ENCODE assay signal across 6 cellular contexts in the genomic region with DNA sequence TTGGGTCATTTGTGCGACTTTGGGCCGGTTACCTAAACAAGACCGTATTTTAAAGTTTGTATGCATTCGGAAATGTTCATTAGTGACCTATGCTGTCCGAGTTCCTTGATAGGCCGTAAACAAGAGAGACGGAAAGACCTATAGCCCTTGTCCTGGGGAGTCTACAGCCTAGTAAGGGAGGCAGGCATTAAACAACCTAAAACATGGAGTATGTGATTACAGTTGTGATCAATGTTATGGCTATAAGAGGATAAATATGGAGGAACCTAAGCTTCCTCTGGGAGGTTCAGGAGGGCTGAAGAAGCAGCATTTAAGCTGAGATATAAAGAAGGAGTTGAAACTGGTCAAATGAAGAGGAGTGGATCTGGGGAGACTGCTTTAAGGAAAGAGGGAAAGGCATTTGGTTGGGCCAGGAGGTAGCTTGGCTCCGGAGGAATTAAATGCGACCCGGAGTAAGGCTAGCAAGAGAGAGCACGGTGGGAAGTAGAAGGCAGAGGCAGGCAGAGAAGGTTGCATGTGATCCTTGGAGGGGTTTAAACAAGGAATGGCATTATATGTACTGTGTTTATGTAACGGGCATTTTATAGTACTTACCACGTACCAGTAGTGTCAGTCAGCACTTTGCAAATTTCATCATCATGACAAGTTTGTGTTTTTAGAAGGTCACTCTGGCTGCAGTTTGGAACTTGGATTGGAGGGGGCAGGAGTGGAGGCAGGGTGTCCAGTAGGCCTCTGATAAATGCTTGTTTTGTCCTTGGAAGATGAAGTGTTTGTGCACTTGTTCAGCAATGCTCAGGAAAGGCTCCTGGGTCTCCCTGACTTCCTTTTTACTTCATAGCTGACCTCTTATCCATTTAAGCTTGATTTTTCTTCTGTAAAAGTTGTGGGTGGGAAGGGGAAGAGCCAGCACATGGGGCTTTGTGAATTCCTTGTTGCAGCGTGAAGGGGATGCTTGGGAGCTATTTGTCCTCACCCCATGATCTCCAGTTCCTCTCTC. TPM values are rescaled to one million over a fixed set of nuclear protein-coding genes. Genes with fewer than 3 reads are reported as not detected.
DNase-seq lines count a peak whose midpoint lies in the region; ATAC-seq and TF ChIP-seq lines count a peak whose summit lies in the region.

No MANE protein-coding gene starts in this region.

- H3K36me3 ChIP-seq in effector memory CD4-positive, alpha-beta T cell (ENCODE audit: control insufficient read depth, insufficient read depth, low read length): no peaks in the 10 kb centered on the region
- H3K36me3 ChIP-seq in gastrocnemius medialis: no peaks in the 10 kb centered on the region

- DNase-seq in T-helper 1 cell (no peak), gastrocnemius medialis (no peak), NCI-H1105 (lab: John Stamatoyannopoulos, UW) (no peak)
- DNase-seq in effector memory CD4-positive, alpha-beta T cell: no peak

- intact Hi-C loops in gastrocnemius medialis (cut with DNase I; ENCODE audit: low total_unique reads): loop anchor here (2.0 to 5.0 kb wide), 3 partner anchors 47 to 191 kb away; a partner anchor contains a TSS

- no peak for TF ChIP-seq CTCF in gastrocnemius medialis (IDR thresholded peaks at IDR 0.05 in 4 of 5, conservative IDR thresholded peaks at IDR 0.05 in 1 of 5)

- H3K4me3 ChIP-seq in effector memory CD4-positive, alpha-beta T cell (ENCODE audit: insufficient read depth, low read depth, low read length, poor library complexity, severe bottlenecking): peak overlapping the region; percentile 82
- peak overlapping the region; percentile 69 to 97 (median 82) for H3K4me3 ChIP-seq in gastrocnemius medialis

- peak in 1 of 2 donors; percentile 3 for ATAC-seq in gastrocnemius medialis
- no peak for ATAC-seq in GM21360 (IDR thresholded peaks at IDR 0.05; ENCODE audit: unreplicated experiment)

- peaks cover 8% of the 10 kb centered on the region for H3K4me1 Mint-ChIP-seq in T-helper 1 cell treated with Interleukin-12 subunit alpha and Interleukin-12 subunit beta and Interleukin-4 antibody, amounts not matched to agents 30 μg/mL and 1 μg/mL, for 36 hours (ENCODE audit: low read depth)

- peak overlapping the region; percentile 63 for H3K27ac ChIP-seq in effector memory CD4-positive, alpha-beta T cell (ENCODE audit: insufficient read depth, low read length, poor library complexity, severe bottlenecking)
- H3K27ac ChIP-seq in gastrocnemius medialis: peak overlapping the region; percentile 79 to 92 (median 80)

- H3K27me3 ChIP-seq in effector memory CD4-positive, alpha-beta T cell (replicated peaks; ENCODE audit: control insufficient read depth, insufficient read depth, low read length, poor library complexity, severe bottlenecking): no peaks in the 10 kb centered on the region
- H3K27me3 ChIP-seq in gastrocnemius medialis: no peaks in the 10 kb centered on the region

- no peak overlapping the region for H3K27ac Mint-ChIP-seq in T-helper 1 cell treated with Interleukin-12 subunit alpha and Interleukin-12 subunit beta and Interleukin-4 antibody, amounts not matched to agents 30 μg/mL and 1 μg/mL, for 36 hours

- H3K4me1 ChIP-seq in effector memory CD4-positive, alpha-beta T cell (ENCODE audit: control insufficient read depth, insufficient read depth, low read length, poor library complexity, severe bottlenecking): peaks cover 10% of the 10 kb centered on the region
- peaks cover 30 to 39% of the 10 kb centered on the region in 2 donors for H3K4me1 ChIP-seq in gastrocnemius medialis

- no peaks in the 10 kb centered on the region for H3K9me3 Mint-ChIP-seq in T-helper 1 cell treated with Interleukin-12 subunit alpha and Interleukin-12 subunit beta and Interleukin-4 antibody, amounts not matched to agents 30 μg/mL and 1 μg/mL, for 36 hours

- in situ Hi-C loops in gastrocnemius medialis (cut with MboI; ENCODE audit: low sequenced_read_pairs in 4 of 4): no loop called here

- no peaks in the 10 kb centered on the region for H3K9me3 ChIP-seq in effector memory CD4-positive, alpha-beta T cell (ENCODE audit: control insufficient read depth, low read length)
- no peaks in the 10 kb centered on the region for H3K9me3 ChIP-seq in gastrocnemius medialis

- no peaks in the 10 kb centered on the region for H3K27me3 Mint-ChIP-seq in T-helper 1 cell treated with Interleukin-12 subunit alpha and Interleukin-12 subunit beta and Interleukin-4 antibody, amounts not matched to agents 30 μg/mL and 1 μg/mL, for 36 hours (ENCODE audit: low read depth)

- no peaks in the 10 kb centered on the region for H3K36me3 Mint-ChIP-seq in T-helper 1 cell treated with Interleukin-12 subunit alpha and Interleukin-12 subunit beta and Interleukin-4 antibody, amounts not matched to agents 30 μg/mL and 1 μg/mL, for 36 hours (ENCODE audit: low read depth)

- TF ChIP-seq POLR2A in gastrocnemius medialis (IDR thresholded peaks at IDR 0.05): peak in 1 of 2 donors; percentile 8

- H3K4me3 Mint-ChIP-seq in T-helper 1 cell treated with Interleukin-12 subunit alpha and Interleukin-12 subunit beta and Interleukin-4 antibody, amounts not matched to agents 30 μg/mL and 1 μg/mL, for 36 hours: peak overlapping the region; percentile 78

RNA-seq across cellular contexts. Expression of a gene that starts 1.0 kb away (rescaled TPM):
- 10 to 100 TPM in 1 of 4 donors, 1 to 10 TPM in 3; 1.4 to 14.1 (median 3.0) TPM for total RNA-seq in gastrocnemius medialis

RNA-seq across cellular contexts. Expression of a gene that starts 25.4 kb away (rescaled TPM):
- 1 to 10 TPM; 3.2 to 5.1 (median 3.9) TPM for total RNA-seq in gastrocnemius medialis

RNA-seq across cellular contexts. Expression of a gene that starts 47.6 kb away (rescaled TPM):
- total RNA-seq in gastrocnemius medialis: 10 to 100 TPM; 16.1 to 18.5 (median 17.9) TPM

RNA-seq across cellular contexts. Expression of a gene that starts 48.8 kb away (rescaled TPM):
- 10 to 100 TPM in 3 of 4 donors, 1 to 10 TPM in 1; 7.6 to 14.9 (median 11.6) TPM for total RNA-seq in gastrocnemius medialis

RNA-seq across cellular contexts. Expression of a gene that starts 54.8 kb away (rescaled TPM):
- 1 to 10 TPM in 3 of 4 donors, under 1 TPM in 1; 0.51 to 8.7 (median 2.1) TPM for total RNA-seq in gastrocnemius medialis
